33 cellular contexts compared by ENCODE assay signal in genomic region chr5:96829336-96829735, GRCh38.
"Had no signal": no experiment of that assay in that cellular context is flagged by ENCODE, and none has a peak within 500 bp of the region (broad histone marks: within the 10 kb centered on the region; RNA-seq: fewer than 3 reads in every experiment).

No MANE protein-coding gene starts in this region.

- H3K27me3 ChIP-seq: adrenal gland, body of pancreas had no signal

- H3K36me3 Mint-ChIP-seq: activated naive CD8-positive, alpha-beta T cell treated with anti-CD3 and anti-CD28 coated beads for 36 hours had no signal

- H3K4me3 Mint-ChIP-seq: activated CD4-positive, alpha-beta memory T cell treated with anti-CD3 and anti-CD28 coated beads, Interleukin-2, amount 10 ng/mL, durations not matched to agents 7 days and 5 days; activated CD4-positive, alpha-beta T cell treated with anti-CD3 and anti-CD28 coated beads for 36 hours; activated CD4-positive, alpha-beta T cell treated with anti-CD3 and anti-CD28 coated beads, Interleukin-2, amount 10 ng/mL, durations not matched to agents 24 days and 14 days; activated naive CD8-positive, alpha-beta T cell treated with anti-CD3 and anti-CD28 coated beads for 36 hours; activated naive CD8-positive, alpha-beta T cell treated with anti-CD3 and anti-CD28 coated beads, Interleukin-2, amount 50 U/mL, for 24 hours; activated T-cell treated with anti-CD3 and anti-CD28 coated beads, Interleukin-2, amount 50 U/mL, for 24 hours; activated T-cell treated with anti-CD3 and anti-CD28 coated beads, Interleukin-2, amount 50 U/mL, for 72 hours; effector memory CD8-positive, alpha-beta T cell; T-helper 17 cell; T-helper 2 cell treated with Interferon-gamma antibody and Interleukin-4, amounts not matched to agents 5 μg/mL and 100 μg/mL, for 36 hours had no signal

- H3K27ac Mint-ChIP-seq: activated CD4-positive, alpha-beta memory T cell treated with anti-CD3 and anti-CD28 coated beads, Interleukin-2, amount 10 ng/mL, durations not matched to agents 7 days and 5 days; activated CD4-positive, alpha-beta T cell treated with anti-CD3 and anti-CD28 coated beads for 36 hours; activated CD4-positive, alpha-beta T cell treated with anti-CD3 and anti-CD28 coated beads, Interleukin-2, amount 10 ng/mL, durations not matched to agents 24 days and 14 days; activated naive CD8-positive, alpha-beta T cell treated with anti-CD3 and anti-CD28 coated beads for 36 hours; activated naive CD8-positive, alpha-beta T cell treated with anti-CD3 and anti-CD28 coated beads, Interleukin-2, amount 50 U/mL, for 24 hours; activated T-cell treated with anti-CD3 and anti-CD28 coated beads, Interleukin-2, amount 50 U/mL, for 24 hours; activated T-cell treated with anti-CD3 and anti-CD28 coated beads, Interleukin-2, amount 50 U/mL, for 72 hours; effector memory CD8-positive, alpha-beta T cell; T-helper 17 cell; T-helper 2 cell treated with Interferon-gamma antibody and Interleukin-4, amounts not matched to agents 5 μg/mL and 100 μg/mL, for 36 hours had no signal

- DNase-seq: activated CD4-positive, alpha-beta memory T cell treated with anti-CD3 and anti-CD28 coated beads, Interleukin-2, amount 10 ng/mL, durations not matched to agents 7 days and 5 days; activated CD4-positive, alpha-beta T cell treated with anti-CD3 and anti-CD28 coated beads for 36 hours; activated CD4-positive, alpha-beta T cell treated with anti-CD3 and anti-CD28 coated beads, Interleukin-2, amount 10 ng/mL, durations not matched to agents 24 days and 14 days; activated CD4-positive, alpha-beta T cell treated with anti-CD3 and anti-CD28 coated beads, Interleukin-2, amount 50 U/mL, for 4 hours; activated CD4-positive, CD25-positive, alpha-beta regulatory T cell; activated CD4-positive, CD25-positive, alpha-beta regulatory T cell treated with anti-CD3 and anti-CD28 coated beads, Interleukin-2, amount 50 U/mL, for 72 hours; activated CD8-positive, alpha-beta memory T cell treated with anti-CD3 and anti-CD28 coated beads, Interleukin-2, amount 50 U/mL, for 48 hours; activated effector memory CD4-positive, alpha-beta T cell treated with Interleukin-2 at 50 U/mL for 16 hours; activated gamma-delta T cell treated with Interleukin-2 at 50 U/mL for 16 hours; activated naive CD4-positive, alpha-beta T cell treated with anti-CD3 and anti-CD28 coated beads, Interleukin-2, amount 50 U/mL, for 16 hours; activated naive CD4-positive, alpha-beta T cell treated with Interleukin-2 at 50 U/mL for 16 hours; activated naive CD8-positive, alpha-beta T cell treated with anti-CD3 and anti-CD28 coated beads for 36 hours; activated naive CD8-positive, alpha-beta T cell treated with anti-CD3 and anti-CD28 coated beads, Interleukin-2, amount 50 U/mL, for 24 hours; activated T-cell treated with anti-CD3 and anti-CD28 coated beads for 4 hours; activated T-cell treated with anti-CD3 and anti-CD28 coated beads, Interleukin-2, amount 50 U/mL, for 24 hours; activated T-cell treated with anti-CD3 and anti-CD28 coated beads, Interleukin-2, amount 50 U/mL, for 72 hours; adrenal gland; amygdala; aorta; body of pancreas; caudate nucleus; cortex of kidney; dermis blood vessel endothelial cell; effector CD4-positive, alpha-beta T cell; effector memory CD8-positive, alpha-beta T cell; foreskin fibroblast; glutamatergic neuron; heart left ventricle; T-helper 1 cell; T-helper 17 cell; T1000 had no signal

- H3K27ac ChIP-seq: adrenal gland, body of pancreas, epithelial cell of prostate, heart left ventricle had no signal

- H3K4me3 ChIP-seq: adrenal gland, body of pancreas, heart left ventricle had no signal

- H3K27me3 Mint-ChIP-seq: activated CD4-positive, alpha-beta T cell treated with anti-CD3 and anti-CD28 coated beads for 36 hours; activated naive CD8-positive, alpha-beta T cell treated with anti-CD3 and anti-CD28 coated beads for 36 hours; activated T-cell treated with anti-CD3 and anti-CD28 coated beads, Interleukin-2, amount 50 U/mL, for 24 hours had no signal

- H3K4me1 ChIP-seq: adrenal gland, body of pancreas had no signal

- H3K9me3 Mint-ChIP-seq: activated CD4-positive, alpha-beta memory T cell treated with anti-CD3 and anti-CD28 coated beads, Interleukin-2, amount 10 ng/mL, durations not matched to agents 7 days and 5 days; activated CD4-positive, alpha-beta T cell treated with anti-CD3 and anti-CD28 coated beads, Interleukin-2, amount 10 ng/mL, durations not matched to agents 24 days and 14 days; activated naive CD8-positive, alpha-beta T cell treated with anti-CD3 and anti-CD28 coated beads for 36 hours; activated naive CD8-positive, alpha-beta T cell treated with anti-CD3 and anti-CD28 coated beads, Interleukin-2, amount 50 U/mL, for 24 hours; activated T-cell treated with anti-CD3 and anti-CD28 coated beads, Interleukin-2, amount 50 U/mL, for 24 hours; activated T-cell treated with anti-CD3 and anti-CD28 coated beads, Interleukin-2, amount 50 U/mL, for 72 hours; effector memory CD8-positive, alpha-beta T cell; T-helper 2 cell treated with Interferon-gamma antibody and Interleukin-4, amounts not matched to agents 5 μg/mL and 100 μg/mL, for 36 hours had no signal

- H3K4me1 Mint-ChIP-seq: activated CD4-positive, alpha-beta T cell treated with anti-CD3 and anti-CD28 coated beads for 36 hours; activated CD4-positive, alpha-beta T cell treated with anti-CD3 and anti-CD28 coated beads, Interleukin-2, amount 10 ng/mL, durations not matched to agents 24 days and 14 days had no signal

- H3K36me3 ChIP-seq: adrenal gland, heart left ventricle had no signal

- H3K9me3 ChIP-seq: adrenal gland, body of pancreas, heart left ventricle had no signal

- ATAC-seq: activated CD4-positive, alpha-beta T cell treated with anti-CD3 and anti-CD28 coated beads for 36 hours; activated naive CD8-positive, alpha-beta T cell treated with anti-CD3 and anti-CD28 coated beads, Interleukin-2, amount 50 U/mL, for 24 hours; activated T-cell treated with anti-CD3 and anti-CD28 coated beads, Interleukin-2, amount 50 U/mL, for 72 hours; body of pancreas; effector memory CD8-positive, alpha-beta T cell; heart left ventricle; T-helper 17 cell had no signal
